Comparison of ENCODE assay signal across 18 cellular contexts in genomic region chr4:128821151-128821550, GRCh38. TPM values are rescaled to one million over a fixed set of nuclear protein-coding genes. Genes with fewer than 3 reads are reported as not detected.
A peak's percentile ranks its signal among the peaks of the same experiment; 100 is the strongest.
DNase-seq lines count a peak whose midpoint lies in the region; ATAC-seq and TF ChIP-seq lines count a peak whose summit lies in the region.
"Had no signal": no experiment of that assay in that cellular context is flagged by ENCODE, and none has a peak within 500 bp of the region (broad histone marks: within the 10 kb centered on the region; RNA-seq: fewer than 3 reads in every experiment).

No MANE protein-coding gene starts in this region.

- no peaks in the 10 kb centered on the region for H3K9me3 Mint-ChIP-seq in HFFc6
- no peaks in the 10 kb centered on the region for H3K9me3 Mint-ChIP-seq in nephron progenitor cell
- peaks cover 0 to 1% of the 10 kb centered on the region in 2 donors for H3K9me3 Mint-ChIP-seq in stimulated activated naive B cell treated with anti-CD40 and anti-IgM and Interleukin-4, amounts not matched to agents 10 μg/mL and 1 μg/mL and 100 μg/mL, for 72 hours
- H3K9me3 Mint-ChIP-seq: CD4-positive, alpha-beta memory T cell had no signal

- H3K9me3 ChIP-seq in T-helper 17 cell (ENCODE audit: control insufficient read depth, low read length, poor library complexity, severe bottlenecking), result no peaks in the 10 kb centered on the region
- H3K9me3 ChIP-seq: Caco-2 had no signal

- TF ChIP-seq CTCF in HFFc6 (IDR thresholded peaks at IDR 0.05) (no peak), nephron progenitor cell (IDR thresholded peaks at IDR 0.05) (no peak)

- H3K27ac Mint-ChIP-seq in HFFc6 (peak overlapping the region; percentile 89), T-helper 17 cell (peak overlapping the region; percentile 21), nephron progenitor cell (peak overlapping the region; percentile 27)
- H3K27ac Mint-ChIP-seq in stimulated activated naive B cell treated with anti-CD40 and anti-IgM and Interleukin-4, amounts not matched to agents 10 μg/mL and 1 μg/mL and 100 μg/mL, for 72 hours, result no peak overlapping the region

- H3K27me3 Mint-ChIP-seq in HFFc6 (ENCODE audit: insufficient read depth), result no peaks in the 10 kb centered on the region; the same call in none of the 2 replicates
- H3K27me3 Mint-ChIP-seq in T-helper 17 cell, result no peaks in the 10 kb centered on the region
- peaks cover 3% of the 10 kb centered on the region for H3K27me3 Mint-ChIP-seq in nephron progenitor cell (ENCODE audit: low read depth, poor library complexity)
- H3K27me3 Mint-ChIP-seq in stimulated activated naive B cell treated with anti-CD40 and anti-IgM and Interleukin-4, amounts not matched to agents 10 μg/mL and 1 μg/mL and 100 μg/mL, for 72 hours, result no peaks in the 10 kb centered on the region
- H3K27me3 Mint-ChIP-seq: CD4-positive, alpha-beta memory T cell had no signal

- H3K4me1 Mint-ChIP-seq in HFFc6 (ENCODE audit: low read depth) (peaks cover 99% of the 10 kb centered on the region), T-helper 17 cell (peaks cover 46% of the 10 kb centered on the region), nephron progenitor cell (peaks cover 28% of the 10 kb centered on the region)
- peaks cover 22 to 49% of the 10 kb centered on the region in 2 donors for H3K4me1 Mint-ChIP-seq in stimulated activated naive B cell treated with anti-CD40 and anti-IgM and Interleukin-4, amounts not matched to agents 10 μg/mL and 1 μg/mL and 100 μg/mL, for 72 hours

- no peak for ATAC-seq in T-helper 17 cell
- ATAC-seq in GM21360 (IDR thresholded peaks at IDR 0.05; ENCODE audit: unreplicated experiment), result no peak
- ATAC-seq in stimulated activated naive B cell treated with anti-CD40 and anti-IgM and Interleukin-4, amounts not matched to agents 10 μg/mL and 1 μg/mL and 100 μg/mL, for 72 hours (replicated peaks), result no peak
- ATAC-seq in GM21825 (IDR thresholded peaks at IDR 0.05; ENCODE audit: unreplicated experiment), result no peak

- peaks cover 35% of the 10 kb centered on the region for H3K36me3 Mint-ChIP-seq in HFFc6 (ENCODE audit: low read depth)
- H3K36me3 Mint-ChIP-seq in T-helper 17 cell (ENCODE audit: low read depth), result no peaks in the 10 kb centered on the region
- H3K36me3 Mint-ChIP-seq in nephron progenitor cell (ENCODE audit: low read depth), result peaks cover 24% of the 10 kb centered on the region
- H3K36me3 Mint-ChIP-seq in stimulated activated naive B cell treated with anti-CD40 and anti-IgM and Interleukin-4, amounts not matched to agents 10 μg/mL and 1 μg/mL and 100 μg/mL, for 72 hours, result peaks cover 9 to 16% of the 10 kb centered on the region in 2 donors

- H3K4me3 Mint-ChIP-seq in HFFc6, result peak overlapping the region; percentile 2; the same call in 1 of the 2 replicates
- H3K4me3 Mint-ChIP-seq in T-helper 17 cell, result no peak overlapping the region
- H3K4me3 Mint-ChIP-seq in nephron progenitor cell, result no peak overlapping the region
- H3K4me3 Mint-ChIP-seq in stimulated activated naive B cell treated with anti-CD40 and anti-IgM and Interleukin-4, amounts not matched to agents 10 μg/mL and 1 μg/mL and 100 μg/mL, for 72 hours, result no peak overlapping the region

- no peak for DNase-seq in HFFc6
- DNase-seq in T-helper 17 cell, result no peak
- DNase-seq in nephron progenitor cell, result no peak
- DNase-seq in stimulated activated naive B cell treated with anti-CD40 and anti-IgM and Interleukin-4, amounts not matched to agents 10 μg/mL and 1 μg/mL and 100 μg/mL, for 72 hours, result no peak
- DNase-seq in NCI-H2107 (lab: John Stamatoyannopoulos, UW), result no peak
- DNase-seq: Caco-2; CD4-positive, alpha-beta memory T cell; DMS 273 treated with DMSO at 0.1 percent for 48 hours; DND-41; GOT3; HCEC 1CT; KG1; NCI-H1092 treated with DMSO at 0.1 percent for 48 hours; NCI-H2029 treated with DMSO at 0.1 percent for 48 hours; NCI-H2171 treated with DMSO at 0.1 percent for 48 hours; T-helper 1 cell had no signal

RNA-seq across cellular contexts. Expression of gene JADE1, which starts 11.7 kb away (rescaled TPM):
- total RNA-seq in HFFc6 (2021; fragmentation: NEBNext Ultra II Directional; extraction: Animal tissue kit (Norgen Biotek cat#: 25700)), result 10 to 100 TPM; 23.2 to 32.4 (median 26.6) TPM
- 10 to 100 TPM; 38.0 to 53.1 TPM for total RNA-seq in T-helper 17 cell
